8 cellular contexts compared by ENCODE assay signal in genomic region chr10:80453715-80454525, GRCh38. TPM values are rescaled to one million over a fixed set of nuclear protein-coding genes. Genes with fewer than 3 reads are reported as not detected.
DNase-seq lines count a peak whose midpoint lies in the region; ATAC-seq and TF ChIP-seq lines count a peak whose summit lies in the region.

Gene TSPAN14, plus strand, starts transcription at chr10:80454310. Its CDS starts 34,924 bp downstream, at chr10:80489234.

- TF ChIP-seq CTCF in Caco-2 (IDR thresholded peaks at IDR 0.05; ENCODE audit: insufficient read depth in 1 of 2, low read depth in 1 of 2, low read length in 1 of 2, severe bottlenecking in 1 of 2, unreplicated experiment in 1 of 2) (no peak), foreskin fibroblast (IDR thresholded peaks at IDR 0.05; ENCODE audit: low read depth, low read length) (no peak), neural crest cell (conservative IDR thresholded peaks at IDR 0.05) (peak; percentile 15)

- H3K9me3 ChIP-seq in Caco-2 (no peaks in the 10 kb centered on the region), SJCRH30 (replicated peaks) (no peaks in the 10 kb centered on the region)

- H3K36me3 ChIP-seq in Caco-2 (ENCODE audit: control insufficient read depth, insufficient read depth, low read length), result no peaks in the 10 kb centered on the region
- H3K36me3 ChIP-seq in SJCRH30, result no peaks in the 10 kb centered on the region

- no TSS peak for BruUV-seq in Caco-2 (replicated peaks; lab: Mats Ljungman, UMichigan)

- peak; percentile 56 for ATAC-seq in GM19455 (IDR thresholded peaks at IDR 0.05; ENCODE audit: unreplicated experiment)
- ATAC-seq in HG03571 (IDR thresholded peaks at IDR 0.05; ENCODE audit: unreplicated experiment), result peak; percentile 62

- no peak within 1 kb of the TSS for H3K4me3 Mint-ChIP-seq in Caco-2 (ENCODE audit: unreplicated experiment)
- peak within 1 kb of the TSS; percentile 96 for H3K4me3 Mint-ChIP-seq in neural crest cell

- H3K4me3 ChIP-seq in Caco-2 (ENCODE audit: low read depth, low read length), result peak within 1 kb of the TSS; percentile 86
- peak within 1 kb of the TSS; percentile 97 for H3K4me3 ChIP-seq in SJCRH30
- H3K4me3 ChIP-seq in foreskin fibroblast (ENCODE audit: low read depth in 1 of 2, low read length in 2 of 2), result peak within 1 kb of the TSS; percentile 82 to 85

- H3K27ac Mint-ChIP-seq in Caco-2 (ENCODE audit: unreplicated experiment) (peak within 1 kb of the TSS; percentile 75), neural crest cell (ENCODE audit: unreplicated experiment) (peak within 1 kb of the TSS; percentile 98)

- H3K27me3 Mint-ChIP-seq in Caco-2 (ENCODE audit: insufficient read depth, unreplicated experiment) (no peaks in the 10 kb centered on the region), neural crest cell (ENCODE audit: low read depth) (peaks cover 2% of the 10 kb centered on the region)

- CTCF ChIA-PET in Caco-2 (lab: Charles Lee), result interaction anchor here (0.6 to 1.7 kb wide), 5 partner anchors 9 to 209 kb away, joined by 3 to 13 read pairs (median 4); no protein-coding TSS in a partner anchor

- H3K27me3 ChIP-seq in Caco-2 (replicated peaks; ENCODE audit: control insufficient read depth, insufficient read depth, low read length) (no peaks in the 10 kb centered on the region), SJCRH30 (no peaks in the 10 kb centered on the region)

- DNase-seq in Caco-2 (peak; percentile 81 to 87), SJCRH30 (peak; percentile 78 to 83), foreskin fibroblast (peak; percentile 83 to 93), neural crest cell (ENCODE audit: low read depth, low spot score) (peak; percentile 69), substantia nigra (lab: John Stamatoyannopoulos, UW) (peak in 39 of 49 donors; percentile 43 to 88 (median 73))
- peak in 3 of 4 experiments; percentile 41 to 68 (median 60) for DNase-seq in activated naive CD4-positive, alpha-beta T cell (lab: John Stamatoyannopoulos, UW)

- peaks cover 26% of the 10 kb centered on the region for H3K4me1 Mint-ChIP-seq in Caco-2 (ENCODE audit: low read depth, unreplicated experiment)
- peaks cover 29% of the 10 kb centered on the region for H3K4me1 Mint-ChIP-seq in neural crest cell

- H3K27ac ChIP-seq in SJCRH30 (peak within 1 kb of the TSS; percentile 76), substantia nigra (ENCODE audit: low read depth, low read length, poor library complexity, severe bottlenecking) (peak within 1 kb of the TSS; percentile 91)

- H3K9me3 Mint-ChIP-seq in Caco-2 (ENCODE audit: unreplicated experiment), result no peaks in the 10 kb centered on the region
- no peaks in the 10 kb centered on the region for H3K9me3 Mint-ChIP-seq in neural crest cell

- POLR2A ChIA-PET in Caco-2 (lab: Charles Lee), result interaction anchor here (0.5 to 1.0 kb wide), 3 partner anchors 40 to 47 kb away, joined by 3 to 5 read pairs (median 4); no protein-coding TSS in a partner anchor

- H3K4me1 ChIP-seq in Caco-2 (peaks cover 62% of the 10 kb centered on the region), SJCRH30 (peaks cover 29% of the 10 kb centered on the region)

- intact Hi-C loops in Caco-2 (cut with micrococcal nuclease; ENCODE audit: unreplicated experiment), result loop anchor here (1.0 kb wide), 1 partner anchor 52 kb away; no protein-coding TSS in a partner anchor

- peaks cover 42% of the 10 kb centered on the region for H3K36me3 Mint-ChIP-seq in Caco-2 (ENCODE audit: insufficient read depth, unreplicated experiment)
- no peaks in the 10 kb centered on the region for H3K36me3 Mint-ChIP-seq in neural crest cell (ENCODE audit: low read depth)

RNA-seq across cellular contexts. Expression of gene TSPAN14, which starts in this region (rescaled TPM):
- total RNA-seq in Caco-2 (2022) (138 and 140 TPM in 2 replicates), neural crest cell (140 and 144 TPM in 2 replicates)
- 37.7 and 40.4 TPM in 2 replicates for total RNA-seq in SJCRH30 (2014; rRNA removed; shearing (Covaris generic))

Comparison
In these comparisons a context has a peak if more than half of its experiments do, and no peak if none do; other contexts are left out.
1. Peak in every context shown above with its lines: DNase-seq, ATAC-seq, H3K4me3 ChIP-seq and H3K27ac ChIP-seq.